30 cellular contexts compared by ENCODE assay signal in genomic region chr1:182107218-182107617, GRCh38. TPM values are rescaled to one million over a fixed set of nuclear protein-coding genes. Genes with fewer than 3 reads are reported as not detected.
A peak's percentile ranks its signal among the peaks of the same experiment; 100 is the strongest.
DNase-seq lines count a peak whose midpoint lies in the region; ATAC-seq and TF ChIP-seq lines count a peak whose summit lies in the region.
"Had no signal": no experiment of that assay in that cellular context is flagged by ENCODE, and none has a peak within 500 bp of the region (broad histone marks: within the 10 kb centered on the region; RNA-seq: fewer than 3 reads in every experiment).

No MANE protein-coding gene starts in this region.

- no peak for TF ChIP-seq CTCF in mammary epithelial cell (conservative IDR thresholded peaks at IDR 0.05 in 1 of 2, IDR thresholded peaks at IDR 0.05 in 1 of 2; ENCODE audit: extremely low read depth in 1 of 2, insufficient read depth in 1 of 2, low read depth in 1 of 2, low read length in 2 of 2)
- TF ChIP-seq CTCF in breast epithelium (IDR thresholded peaks at IDR 0.05) = no peak
- TF ChIP-seq CTCF in PC-3 (conservative IDR thresholded peaks at IDR 0.05; ENCODE audit: low read depth, low read length) = no peak
- no peak for TF ChIP-seq CTCF in epithelial cell of esophagus (IDR thresholded peaks at IDR 0.05; ENCODE audit: insufficient read depth, low read depth, low read length, missing control alignments)
- no peak for TF ChIP-seq CTCF in CD14-positive monocyte (IDR thresholded peaks at IDR 0.05)

- ATAC-seq in PC-3 = 0 out of 2 replicates have a peak, but pooled peaks have one; percentile 18
- no peak for ATAC-seq in GM19035 (IDR thresholded peaks at IDR 0.05; ENCODE audit: unreplicated experiment)
- ATAC-seq: GM12878 had no signal

- H3K27ac ChIP-seq in mammary epithelial cell (ENCODE audit: insufficient read depth, low read depth, low read length) (no peak overlapping the region), breast epithelium (no peak overlapping the region), PC-3 (ENCODE audit: low read length) (no peak overlapping the region), mesendoderm (ENCODE audit: low read depth, low read length) (no peak overlapping the region)
- H3K27ac ChIP-seq: GM23248 had no signal

- H2AFZ ChIP-seq in mammary epithelial cell (ENCODE audit: low read depth, low read length) = no peak overlapping the region
- no peak overlapping the region for H2AFZ ChIP-seq in PC-3 (ENCODE audit: low read length)
- H2AFZ ChIP-seq: GM23248 had no signal

- H3K27me3 Mint-ChIP-seq in CD14-positive monocyte (ENCODE audit: low read depth in 3 of 3) = peaks cover 15 to 23% (median 16%) of the 10 kb centered on the region in 3 donors

- POLR2A ChIA-PET in PC-3 (lab: Charles Lee; ENCODE audit: unreplicated experiment) = no interaction called here

- no peak overlapping the region for H2BK5ac ChIP-seq in mesendoderm (ENCODE audit: low read length)

- in situ Hi-C loops in mammary epithelial cell (cut with MboI; ENCODE audit: low sequenced_read_pairs in 2 of 2) = no loop called here

- H3K27me3 ChIP-seq in mammary epithelial cell (ENCODE audit: insufficient read depth, low read length) (no peaks in the 10 kb centered on the region), breast epithelium (no peaks in the 10 kb centered on the region), PC-3 (ENCODE audit: low read length) (no peaks in the 10 kb centered on the region), mesendoderm (ENCODE audit: insufficient read depth, low read length, poor library complexity) (no peaks in the 10 kb centered on the region)

- no peak for TF ChIP-seq POLR2A in breast epithelium (IDR thresholded peaks at IDR 0.05)

- no peaks in the 10 kb centered on the region for H3K4me1 Mint-ChIP-seq in CD14-positive monocyte
- H3K4me1 Mint-ChIP-seq: CD4-positive, CD25-positive, alpha-beta regulatory T cell had no signal

- dilution Hi-C loops in mammary epithelial cell (cut with HindIII; ENCODE audit: low sequenced_read_pairs) = no loop called here

- no peaks in the 10 kb centered on the region for H3K36me3 Mint-ChIP-seq in CD14-positive monocyte
- H3K36me3 Mint-ChIP-seq: CD4-positive, CD25-positive, alpha-beta regulatory T cell had no signal

- H4K20me1 ChIP-seq in mammary epithelial cell (ENCODE audit: insufficient read depth, low read length) = no peaks in the 10 kb centered on the region
- H4K20me1 ChIP-seq in PC-3 (ENCODE audit: low read length) = no peaks in the 10 kb centered on the region

- H3K18ac ChIP-seq in mesendoderm (ENCODE audit: low read length) = no peak overlapping the region

- H3K9me3 ChIP-seq in mammary epithelial cell (replicated peaks; ENCODE audit: insufficient read depth, low read length) (peaks cover 4% of the 10 kb centered on the region), breast epithelium (no peaks in the 10 kb centered on the region), PC-3 (ENCODE audit: low read length) (no peaks in the 10 kb centered on the region)

- H3F3A ChIP-seq in PC-3 (ENCODE audit: low read length, unreplicated experiment) = no peaks in the 10 kb centered on the region

- intact Hi-C loops in mammary epithelial cell (cut with micrococcal nuclease) = no loop called here
- intact Hi-C loops in breast epithelium (cut with DNase I; ENCODE audit: low total_unique reads) = no loop called here
- intact Hi-C loops in PC-3 (cut with micrococcal nuclease) = no loop called here
- intact Hi-C loops in CD14-positive monocyte (cut with micrococcal nuclease) = no loop called here

- no peak overlapping the region for H2AK5ac ChIP-seq in mesendoderm (ENCODE audit: low read length)

- H4K8ac ChIP-seq in mesendoderm (ENCODE audit: low read depth, low read length) = no peak overlapping the region

- CTCF ChIA-PET in mammary epithelial cell (lab: Charles Lee; ENCODE audit: low non-redundant PET) = no interaction called here
- CTCF ChIA-PET in PC-3 (lab: Charles Lee) = no interaction called here

- H3K4me3 ChIP-seq in mammary epithelial cell (replicated peaks in 1 of 3; ENCODE audit: insufficient read depth in 1 of 3, low read depth in 2 of 3, low read length in 3 of 3) (no peak overlapping the region), breast epithelium (no peak overlapping the region), PC-3 (ENCODE audit: low read length) (no peak overlapping the region), epithelial cell of esophagus (ENCODE audit: low read length) (no peak overlapping the region), mesendoderm (ENCODE audit: low read length) (no peak overlapping the region)
- H3K4me3 ChIP-seq: GM12878, GM23248 had no signal

- H3K27ac Mint-ChIP-seq in CD14-positive monocyte = no peak overlapping the region
- H3K27ac Mint-ChIP-seq: CD4-positive, CD25-positive, alpha-beta regulatory T cell; H9 had no signal

- H3K4me3 Mint-ChIP-seq in CD14-positive monocyte = no peak overlapping the region
- H3K4me3 Mint-ChIP-seq: CD4-positive, CD25-positive, alpha-beta regulatory T cell; H9 had no signal

- H3K36me3 ChIP-seq in mammary epithelial cell (ENCODE audit: insufficient read depth, low read length) (no peaks in the 10 kb centered on the region), breast epithelium (no peaks in the 10 kb centered on the region), PC-3 (ENCODE audit: low read depth, low read length) (no peaks in the 10 kb centered on the region), mesendoderm (ENCODE audit: control insufficient read depth, insufficient read depth, low read length) (no peaks in the 10 kb centered on the region)

- H3K79me2 ChIP-seq in mammary epithelial cell (ENCODE audit: insufficient read depth, low read length) (no peaks in the 10 kb centered on the region), PC-3 (ENCODE audit: low read length) (no peaks in the 10 kb centered on the region), mesendoderm (ENCODE audit: control insufficient read depth, insufficient read depth, low read length) (no peaks in the 10 kb centered on the region)

- H3K4me1 ChIP-seq in mammary epithelial cell (ENCODE audit: insufficient read depth, low read length) (peaks cover 6% of the 10 kb centered on the region), breast epithelium (no peaks in the 10 kb centered on the region), PC-3 (ENCODE audit: insufficient read depth, low read length) (peaks cover 2% of the 10 kb centered on the region), mesendoderm (ENCODE audit: control insufficient read depth, low read depth, low read length) (no peaks in the 10 kb centered on the region)

- H2BK120ac ChIP-seq in mesendoderm (ENCODE audit: low read depth, low read length) = no peak overlapping the region

- H3K4ac ChIP-seq in mesendoderm (ENCODE audit: low read depth, low read length) = no peak overlapping the region

- no peaks in the 10 kb centered on the region for H3K79me1 ChIP-seq in mesendoderm (ENCODE audit: low read length)

- no peak overlapping the region for H3K56ac ChIP-seq in mesendoderm (ENCODE audit: low read length)

- no peak overlapping the region for H2BK15ac ChIP-seq in mesendoderm (replicated peaks; ENCODE audit: low read depth)

- WGBS in mammary epithelial cell (ENCODE audit: low coverage, missing lambda C conversion rate) = 31% methylated on average over 2 of the region's 2 CpGs
- no CpG with 5 or more reads among the region's 2 CpGs for WGBS in mesendoderm (ENCODE audit: extremely low coverage, insufficient coverage, low lambda C conversion rate)

- BruUV-seq in mammary epithelial cell (replicated peaks; lab: Mats Ljungman, UMichigan) (no TSS peak), PC-3 (replicated peaks; lab: Mats Ljungman, UMichigan) (no TSS peak)

- H3K9me3 Mint-ChIP-seq in CD14-positive monocyte = peaks cover 0 to 6% (median 2%) of the 10 kb centered on the region in 7 donors

- H4K5ac ChIP-seq in mesendoderm (ENCODE audit: low read length) = no peak overlapping the region

- DNase-seq in mammary epithelial cell (peak; percentile 54), breast epithelium (ENCODE audit: low spot score in 2 of 2) (no peak), PC-3 (peak; percentile 16), epithelial cell of esophagus (ENCODE audit: low read depth) (peak; percentile 72), mesendoderm (peak; percentile 54), GM19238 (ENCODE audit: insufficient read length, low spot score) (no peak), CD14-positive monocyte (ENCODE audit: low spot score) (no peak)
- DNase-seq: 8988T; CD4-positive, CD25-positive, alpha-beta regulatory T cell; EL; GDM1; GM23248; H9; KBM-7; MV-4-11; NCI-H1105; NCI-H1436 treated with DMSO at 0.1 percent for 48 hours; NCI-H1930; NCI-H2107; NCI-H446 treated with DMSO at 0.1 percent for 48 hours; NCI-H526; NCI-H82; NK-92 treated with Interleukin-12 subunit alpha and Interleukin-12 subunit beta, amount 100 ng/mL, for 24 hours; RPMI8226; SHP77 treated with DMSO at 0.1 percent for 48 hours had no signal

- no peaks in the 10 kb centered on the region for H3K9me2 ChIP-seq in PC-3 (replicated peaks; ENCODE audit: low read length)

- H3K4me2 ChIP-seq in mammary epithelial cell (ENCODE audit: insufficient read depth, low read depth, low read length) (no peak overlapping the region), PC-3 (ENCODE audit: low read length) (no peak overlapping the region), mesendoderm (ENCODE audit: low read length) (no peak overlapping the region)

- no peak overlapping the region for H3K9ac ChIP-seq in mammary epithelial cell (ENCODE audit: insufficient read depth, low read length)
- H3K9ac ChIP-seq in PC-3 (ENCODE audit: low read length) = no peak overlapping the region
- H3K9ac ChIP-seq in mesendoderm (ENCODE audit: low read length) = no peak overlapping the region
- H3K9ac ChIP-seq: GM23248 had no signal

- H3K23ac ChIP-seq in mesendoderm (ENCODE audit: low read length) = no peak overlapping the region

RNA-seq across cellular contexts. Expression of gene ZNF648, which starts 45.7 kb away (rescaled TPM):
- total RNA-seq in mammary epithelial cell = 1 to 10 TPM in 1 of 2 donors, under 1 TPM in 1; 0.07 to 1.3 TPM
- polyA plus RNA-seq in mammary epithelial cell = 0.02 TPM
- polyA minus RNA-seq in mammary epithelial cell = 1.0 TPM
- total RNA-seq in breast epithelium = 1 to 10 TPM in 2 of 3 donors, not detected in 1; 3.2 to 3.3 TPM
- total RNA-seq in PC-3 (2014; rRNA removed) = not detected in 2 replicates
- 0.28 TPM for polyA plus RNA-seq in mesendoderm (2013, experiment 1 of 2)
- polyA plus RNA-seq in mesendoderm (2013, experiment 2 of 2) = 0.27 TPM
- not detected for polyA plus RNA-seq in CD14-positive monocyte
- total RNA-seq: CD4-positive, CD25-positive, alpha-beta regulatory T cell; GM12878; GM23248; LHCN-M2; MCF 10A had no signal
- polyA plus RNA-seq: BJ, GM23248 had no signal

Comparison
In these comparisons a context has a peak if more than half of its experiments do, and no peak if none do; other contexts are left out.
1. DNase-seq: peak in mammary epithelial cell (single experiment), PC-3 (single experiment), epithelial cell of esophagus (single experiment) and mesendoderm (single experiment); none in breast epithelium (0 of 2), GM19238 (single experiment) and CD14-positive monocyte (single experiment).